Comparison of ENCODE assay signal across 8 cellular contexts in genomic region chr11:65919151-65920034, GRCh38. TPM values are rescaled to one million over a fixed set of nuclear protein-coding genes. Genes with fewer than 3 reads are reported as not detected.
DNase-seq lines count a peak whose midpoint lies in the region; ATAC-seq, FAIRE-seq and TF ChIP-seq lines count a peak whose summit lies in the region.

Gene DRAP1, plus strand, starts transcription at chr11:65919426. Its CDS starts 76 bp downstream, at chr11:65919502.

- peak in 1 of 2 experiments; percentile 36; a peak in 1 of 4 replicates for TF ChIP-seq EP300 in HepG2 (IDR thresholded peaks at IDR 0.05; ENCODE audit: low read depth in 2 of 2, low read length in 2 of 2)
- peak; percentile 50; the same call in 1 of the 2 replicates for TF ChIP-seq EP300 in HepG2 (CRISPR knock-in tag; IDR thresholded peaks at IDR 0.05; ENCODE audit: borderline replicate concordance)

- intact Hi-C loops in HepG2 (cut with micrococcal nuclease; ENCODE audit: unreplicated experiment): loop anchor here (2.0 kb wide), 1 partner anchor 29 kb away; the partner anchor contains the start of gene CCDC85B

- no TSS peak for BruUV-seq in HepG2 (replicated peaks; lab: Mats Ljungman, UMichigan)

- CTCF ChIA-PET in HepG2 (lab: Yijun Ruan, JAX; ENCODE audit: low intra/inter-chr PET ratio, low total read pairs): no interaction called here

- ATAC-seq in GM19438 (IDR thresholded peaks at IDR 0.05; ENCODE audit: low read depth, unreplicated experiment) (peak; percentile 77), HG03571 (IDR thresholded peaks at IDR 0.05; ENCODE audit: unreplicated experiment) (peak; percentile 70), HepG2 (peak; percentile 89)

- no peak within 1 kb of the TSS for H2AFZ ChIP-seq in HepG2 (ENCODE audit: low read length)

- no peaks in the 10 kb centered on the region; a peak in 1 of 5 replicates for H3K36me3 ChIP-seq in HepG2 (replicated peaks in 1 of 2; ENCODE audit: control insufficient read depth in 1 of 2, insufficient read depth in 2 of 2, low read length in 2 of 2)

- TF ChIP-seq POLR2A in HepG2 (IDR thresholded peaks at IDR 0.05; ENCODE audit: insufficient read depth in 1 of 2, low read depth in 2 of 2, low read length in 2 of 2): peak in 1 of 2 experiments; percentile 46; a peak in 2 of 4 replicates

- H3K9me3 ChIP-seq in HepG2 (ENCODE audit: low read length): no peaks in the 10 kb centered on the region

- H3K4me3 ChIP-seq in HepG2 (replicated peaks in 1 of 3; ENCODE audit: insufficient read depth in 1 of 3, low read depth in 2 of 3, low read length in 3 of 3): peak within 1 kb of the TSS; percentile 88 to 98 (median 92)

- DNase-seq in C1 segment of cervical spinal cord (lab: John Stamatoyannopoulos, UW): peak; percentile 87 to 100 (median 98)
- DNase-seq in NCI-H82 (lab: John Stamatoyannopoulos, UW): peak; percentile 98
- peak; percentile 98 to 99 for DNase-seq in activated CD4-positive, alpha-beta T cell treated with anti-CD3 and anti-CD28 coated beads, Interleukin-2, amount 50 U/mL, for 48 hours
- DNase-seq in dermis blood vessel endothelial cell: peak; percentile 99
- peak; percentile 94 for DNase-seq in HepG2 (ENCODE audit: low spot score)
- peak; percentile 99 for DNase-seq in stimulated activated CD4-positive, alpha-beta T cell treated with anti-CD3 and anti-CD28 coated beads, Interleukin-2, amount 100 ng/mL, for 48 hours

- POLR2A ChIA-PET in HepG2 (lab: Yijun Ruan, JAX): interaction anchor here (1.4 to 5.0 kb wide), 5 partner anchors 9 to 29 kb away, joined by 3 to 59 read pairs (median 5); partner anchors contain the start of genes CCDC85B, FIBP and FOSL1

- H3K9ac ChIP-seq in HepG2 (ENCODE audit: insufficient read depth, low read depth, low read length): peak within 1 kb of the TSS; percentile 98

- H3K4me1 ChIP-seq in HepG2 (ENCODE audit: insufficient read depth, low read length): peaks cover 46% of the 10 kb centered on the region

- H3K79me2 ChIP-seq in HepG2 (ENCODE audit: insufficient read depth, low read length): peaks cover 11% of the 10 kb centered on the region

- no peaks in the 10 kb centered on the region for H3K27me3 ChIP-seq in HepG2 (ENCODE audit: control insufficient read depth in 1 of 2, insufficient read depth in 2 of 2, low read length in 2 of 2)

- H3K4me2 ChIP-seq in HepG2 (ENCODE audit: low read depth, low read length): peak within 1 kb of the TSS; percentile 93

- in situ Hi-C loops in HepG2 (cut with HindIII; ENCODE audit: extremely low pct_ligation_motif_present, low pct_unique_long_range_greater_than_20kb): no loop called here

- TF ChIP-seq RAD21 in HepG2 (CRISPR knock-in tag; IDR thresholded peaks at IDR 0.05): peak; percentile 79

- H4K20me1 ChIP-seq in HepG2 (ENCODE audit: insufficient read depth, low read length): no peaks in the 10 kb centered on the region

- 0 out of 2 replicates have a peak, but pooled peaks have one; percentile 17 for TF ChIP-seq CTCF in HepG2 (CRISPR knock-in tag; IDR thresholded peaks at IDR 0.05)

- peak within 1 kb of the TSS; percentile 75 for H3K27ac ChIP-seq in HepG2 (ENCODE audit: extremely low read length, insufficient read depth, low read length)

- no peak for FAIRE-seq in HepG2 (lab: Jason Lieb, UNC)

- WGBS in HepG2 (ENCODE audit: low lambda C conversion rate): 5% methylated on average over 12 of the region's 102 CpGs

TF ChIP-seq in HepG2, 621 proteins besides CTCF, POLR2A, EP300 and RAD21 (continues in another document):
- TF ChIP-seq MED1 (CRISPR knock-in tag; IDR thresholded peaks at IDR 0.05) (peak; percentile 78), GMEB2 (CRISPR knock-in tag; IDR thresholded peaks at IDR 0.05; ENCODE audit: low read depth) (no peak), GTF3A (CRISPR knock-in tag; conservative IDR thresholded peaks at IDR 0.05) (0 out of 2 replicates have a peak, but pooled peaks have one; percentile 49), PHF5A (CRISPR knock-in tag; IDR thresholded peaks at IDR 0.05; ENCODE audit: low read depth, unreplicated experiment) (peak; percentile 92), ZNF33B (CRISPR knock-in tag; IDR thresholded peaks at IDR 0.05) (peak; percentile 65; the same call in 1 of the 2 replicates), TEAD3 (CRISPR knock-in tag; optimal IDR thresholded peaks at IDR 0.05; ENCODE audit: borderline replicate concordance) (peak; percentile 77), ESRRA (CRISPR knock-in tag; IDR thresholded peaks at IDR 0.05; ENCODE audit: low read depth) (peak; percentile 80; the same call in 1 of the 2 replicates), DPF2 (CRISPR knock-in tag; IDR thresholded peaks at IDR 0.05; ENCODE audit: borderline replicate concordance, low read depth) (no peak), ZNF574 (CRISPR knock-in tag; IDR thresholded peaks at IDR 0.05) (peak; percentile 92), THAP11 (CRISPR knock-in tag; IDR thresholded peaks at IDR 0.05) (peak; percentile 90), ZNF253 (CRISPR knock-in tag; IDR thresholded peaks at IDR 0.05; ENCODE audit: borderline replicate concordance) (no peak), STAT5B (CRISPR knock-in tag; IDR thresholded peaks at IDR 0.05) (peak; percentile 90), FOXM1 (CRISPR knock-in tag; IDR thresholded peaks at IDR 0.05) (no peak), SNAI1 (CRISPR knock-in tag; IDR thresholded peaks at IDR 0.05; ENCODE audit: borderline replicate concordance) (0 out of 2 replicates have a peak, but pooled peaks have one; percentile 24), ZNF34 (CRISPR knock-in tag; IDR thresholded peaks at IDR 0.05; ENCODE audit: borderline replicate concordance) (0 out of 2 replicates have a peak, but pooled peaks have one; percentile 66), ETV6 (CRISPR knock-in tag; conservative IDR thresholded peaks at IDR 0.05) (peak; percentile 87), BCL6 (CRISPR knock-in tag; IDR thresholded peaks at IDR 0.05) (peak; percentile 78), NFKB2 (CRISPR knock-in tag; IDR thresholded peaks at IDR 0.05; ENCODE audit: borderline replicate concordance) (peak; percentile 23; the same call in 1 of the 2 replicates), NR1H2 (CRISPR knock-in tag; IDR thresholded peaks at IDR 0.05; ENCODE audit: borderline replicate concordance, low read depth) (no peak), ZKSCAN8 (CRISPR knock-in tag; IDR thresholded peaks at IDR 0.05; ENCODE audit: borderline replicate concordance) (peak; percentile 49; the same call in 1 of the 2 replicates)

RNA-seq across cellular contexts. Expression of gene DRAP1, which starts in this region (rescaled TPM):
- 64.9 and 93.9 TPM in 2 replicates for total RNA-seq in dermis blood vessel endothelial cell
- total RNA-seq in HepG2 (2016; rRNA removed; fragmentation: Illumina TruSeq; extraction: Trizol): 31.5 and 52.3 TPM in 2 replicates
- 32.1 and 35.5 TPM in 2 replicates for total RNA-seq in HepG2 (2016; cell fraction: cytosol; rRNA removed; fragmentation: Illumina TruSeq; extraction: Trizol; ENCODE audit: low read depth)
- total RNA-seq in HepG2 (2016; cell fraction: insoluble cytoplasmic fraction; rRNA removed; fragmentation: Illumina TruSeq; extraction: Trizol): 29.7 and 54.9 TPM in 2 replicates
- 34.4 and 36.2 TPM in 2 replicates for total RNA-seq in HepG2 (2016; cell fraction: membrane; rRNA removed; fragmentation: Illumina TruSeq; extraction: Trizol)
- 27.2 and 28.4 TPM in 2 replicates for total RNA-seq in HepG2 (2016; cell fraction: nucleus; rRNA removed; fragmentation: Illumina TruSeq; extraction: Trizol)
- polyA plus RNA-seq in HepG2 (2011; rRNA removed): 44.6 and 46.8 TPM in 2 replicates
- 49.1 and 57.2 TPM in 2 replicates for polyA plus RNA-seq in HepG2 (2011; cell fraction: cytosol; rRNA removed)
- polyA plus RNA-seq in HepG2 (2011; cell fraction: nucleus; rRNA removed): 60.0 and 61.5 TPM in 2 replicates
- 65.4 and 72.6 TPM in 2 replicates for polyA plus RNA-seq in HepG2 (2012)
- polyA plus RNA-seq in HepG2 (2016; cell fraction: cytosol; fragmentation: Illumina TruSeq; extraction: Trizol; ENCODE audit: low read depth): 41.4 and 45.7 TPM in 2 replicates
- polyA plus RNA-seq in HepG2 (2016; cell fraction: insoluble cytoplasmic fraction; fragmentation: Illumina TruSeq; extraction: Trizol; ENCODE audit: low read depth): 38.9 and 53.1 TPM in 2 replicates
- polyA plus RNA-seq in HepG2 (2016; cell fraction: membrane; fragmentation: Illumina TruSeq; extraction: Trizol; ENCODE audit: low read depth): 47.1 TPM in 2 replicates
- 78.1 and 86.0 TPM in 2 replicates for polyA plus RNA-seq in HepG2 (2016; cell fraction: nucleus; fragmentation: Illumina TruSeq; extraction: Trizol; ENCODE audit: insufficient read depth, low read depth)
- 10.1 and 14.3 TPM in 2 replicates for polyA minus RNA-seq in HepG2 (2011; rRNA and poly(A)+ RNA removed; ENCODE audit: low replicate concordance)
- 12.9 and 15.7 TPM in 2 replicates for polyA minus RNA-seq in HepG2 (2011; cell fraction: cytosol; rRNA and poly(A)+ RNA removed)
- 3.5 and 6.6 TPM in 2 replicates for polyA minus RNA-seq in HepG2 (2011; cell fraction: nucleus; rRNA and poly(A)+ RNA removed)

Comparison
In these comparisons a context has a peak if more than half of its experiments do, and no peak if none do; other contexts are left out.
1. Peak in every context shown above with its lines: DNase-seq, ATAC-seq, H3K4me3 ChIP-seq and H3K27ac ChIP-seq.